In genomic region chr6:6547111-6547879, GRCh38 we compare ENCODE assay signal across 1 cellular context.
TF ChIP-seq lines count a peak whose summit lies in the region.

No MANE protein-coding gene starts in this region.

TF ChIP-seq in K562, 482 proteins besides CTCF, POLR2A, EP300 and RAD21 (continued from another document and continues in another):
- TF ChIP-seq REST (CRISPR knock-in tag; IDR thresholded peaks at IDR 0.05; ENCODE audit: low read depth) (no peak), ZNF639 (CRISPR knock-in tag; conservative IDR thresholded peaks at IDR 0.05 in 1 of 2, IDR thresholded peaks at IDR 0.05 in 1 of 2) (no peak), ZNF24 (IDR thresholded peaks at IDR 0.05) (no peak), NONO (IDR thresholded peaks at IDR 0.05; ENCODE audit: low read depth in 2 of 2, low read length in 1 of 2) (no peak), MTA2 (IDR thresholded peaks at IDR 0.05; ENCODE audit: low read depth) (no peak), RCOR1 (IDR thresholded peaks at IDR 0.05; ENCODE audit: borderline replicate concordance in 1 of 2, low read depth in 2 of 2, low read length in 2 of 2) (peak in 1 of 2 experiments; percentile 56; a peak in 1 of 4 replicates), MTA3 (IDR thresholded peaks at IDR 0.05; ENCODE audit: borderline replicate concordance) (no peak), ZNF449 (CRISPR knock-in tag; IDR thresholded peaks at IDR 0.05) (no peak), CC2D1A (IDR thresholded peaks at IDR 0.05) (peak; percentile 26; the same call in 1 of the 2 replicates), PATZ1 (CRISPR knock-in tag; IDR thresholded peaks at IDR 0.05; ENCODE audit: borderline replicate concordance) (no peak), DIDO1 (tag; IDR thresholded peaks at IDR 0.05; ENCODE audit: low read depth) (no peak), PREB (CRISPR knock-in tag; IDR thresholded peaks at IDR 0.05) (no peak), ETS2 (tag; IDR thresholded peaks at IDR 0.05; ENCODE audit: borderline replicate concordance, poor library complexity, severe bottlenecking) (no peak), RBFOX2 (IDR thresholded peaks at IDR 0.05; ENCODE audit: low read depth, low read length) (no peak), MYBL2 (IDR thresholded peaks at IDR 0.05; ENCODE audit: low read depth) (no peak), MYBL2 (CRISPR knock-in tag; IDR thresholded peaks at IDR 0.05; ENCODE audit: borderline replicate concordance) (no peak), ZFP36 (IDR thresholded peaks at IDR 0.05; ENCODE audit: low read depth, low read length, partially characterized antibody) (no peak), TRIM28 (IDR thresholded peaks at IDR 0.05) (no peak), RBM15 (IDR thresholded peaks at IDR 0.05; ENCODE audit: insufficient read depth, low read length) (no peak), MIER1 (IDR thresholded peaks at IDR 0.05; ENCODE audit: low read depth) (no peak), GMEB1 (CRISPR knock-in tag; IDR thresholded peaks at IDR 0.05) (no peak), EGR1 (conservative IDR thresholded peaks at IDR 0.05) (no peak), CBX2 (IDR thresholded peaks at IDR 0.05; ENCODE audit: insufficient read depth, low read length, poor library complexity, severe bottlenecking) (no peak), LEF1 (IDR thresholded peaks at IDR 0.05) (no peak), MAZ (CRISPR knock-in tag; conservative IDR thresholded peaks at IDR 0.05 in 1 of 2, IDR thresholded peaks at IDR 0.05 in 1 of 2) (peak in 1 of 2 experiments; percentile 31; a peak in 1 of 4 replicates), TBL1XR1 (IDR thresholded peaks at IDR 0.05; ENCODE audit: low read length in 2 of 2) (no peak), DEAF1 (CRISPR knock-in tag; IDR thresholded peaks at IDR 0.05) (peak; percentile 90), MCM3 (IDR thresholded peaks at IDR 0.05) (no peak), MXI1 (IDR thresholded peaks at IDR 0.05; ENCODE audit: low read depth, low read length) (no peak), ZEB2 (IDR thresholded peaks at IDR 0.05) (no peak), SIN3A (IDR thresholded peaks at IDR 0.05; ENCODE audit: borderline replicate concordance in 2 of 2, control insufficient read depth in 1 of 2, low read depth in 2 of 2, low read length in 2 of 2) (no peak), TEAD2 (tag; IDR thresholded peaks at IDR 0.05) (no peak), SFPQ (IDR thresholded peaks at IDR 0.05; ENCODE audit: low read depth, low read length) (no peak), CTCFL (IDR thresholded peaks at IDR 0.05; ENCODE audit: borderline replicate concordance, insufficient read depth, low read depth, low read length, poor library complexity, severe bottlenecking) (peak; percentile 10), ZNF212 (CRISPR knock-in tag; IDR thresholded peaks at IDR 0.05) (no peak), ZKSCAN8 (CRISPR knock-in tag; IDR thresholded peaks at IDR 0.05) (no peak), ZBTB9 (CRISPR knock-in tag; IDR thresholded peaks at IDR 0.05) (no peak), FOXM1 (IDR thresholded peaks at IDR 0.05; ENCODE audit: low read depth) (no peak), FOXM1 (CRISPR knock-in tag; IDR thresholded peaks at IDR 0.05; ENCODE audit: low read depth) (no peak), SOX6 (IDR thresholded peaks at IDR 0.05) (0 out of 2 replicates have a peak, but pooled peaks have one; percentile 25), PML (IDR thresholded peaks at IDR 0.05; ENCODE audit: low read length) (no peak), TAF9B (IDR thresholded peaks at IDR 0.05; ENCODE audit: partially characterized antibody) (no peak)
